18 cellular contexts compared by ENCODE assay signal in the genomic region with DNA sequence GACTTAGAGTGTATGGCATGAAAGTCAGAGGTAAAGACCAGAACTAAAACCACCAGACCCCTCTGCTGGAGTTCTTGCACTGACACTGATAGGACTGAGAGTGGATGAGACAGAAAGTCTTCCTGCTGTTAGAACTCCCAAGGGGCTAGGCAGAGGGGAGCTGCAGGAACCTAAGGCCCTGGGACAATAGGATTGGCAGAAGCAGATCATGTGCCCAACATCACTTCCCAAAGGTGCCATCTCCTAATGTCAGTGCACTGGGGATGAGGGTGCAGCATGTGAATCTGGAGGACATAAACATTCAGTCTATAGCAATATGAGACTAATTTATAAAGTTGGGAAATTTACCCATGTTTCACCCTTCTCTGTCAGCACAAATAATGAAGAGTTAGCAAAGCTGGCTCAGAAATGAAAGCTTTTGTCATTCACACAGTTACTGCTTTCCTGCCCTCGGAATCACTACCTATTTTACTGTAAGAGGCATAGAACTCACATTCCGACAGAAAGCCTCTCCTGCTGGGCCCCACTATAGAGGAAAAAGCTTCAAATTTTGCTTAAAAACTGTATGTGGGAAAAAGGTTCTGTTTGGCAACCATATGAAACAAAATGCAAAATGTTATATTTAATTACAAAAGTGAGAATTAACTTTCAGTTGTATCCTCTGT.
"Had no signal": no experiment of that assay in that cellular context is flagged by ENCODE, and none has a peak within 500 bp of the region (broad histone marks: within the 10 kb centered on the region; RNA-seq: fewer than 3 reads in every experiment).

No MANE protein-coding gene starts in this region.

- H3K9me3 ChIP-seq: left lung, prostate gland, right atrium auricular region, stomach, thyroid gland had no signal

- DNase-seq: cortex of kidney; effector CD4-positive, alpha-beta T cell; hypothalamus; left cardiac atrium; left lung; mesendoderm; midbrain; naive thymus-derived CD4-positive, alpha-beta T cell; nucleus accumbens; stimulated activated CD4-positive, alpha-beta T cell treated with anti-CD3 and anti-CD28 coated beads, Interleukin-2, amount 100 ng/mL, for 24 hours; stimulated activated CD4-positive, alpha-beta T cell treated with anti-CD3 and anti-CD28 coated beads, Interleukin-4, amount 100 ng/mL, for 24 hours; stimulated activated naive CD4-positive, alpha-beta T cell treated with Interleukin-2 at 50 U/mL for 16 hours; stomach; thyroid gland had no signal

- H3K27ac ChIP-seq: left lung, prostate gland, right atrium auricular region, stomach, thyroid gland had no signal

- FAIRE-seq: frontal cortex, keratinocyte had no signal

- H3K4me1 ChIP-seq: left lung, prostate gland, right atrium auricular region, stomach, thyroid gland had no signal

- H3K36me3 ChIP-seq: left lung, prostate gland, right atrium auricular region, stomach, thyroid gland had no signal

- H3K27me3 ChIP-seq: left lung, right atrium auricular region, thyroid gland had no signal

- H3K4me3 ChIP-seq: left lung, prostate gland, right atrium auricular region, stomach, thyroid gland had no signal
